Comparison of ENCODE assay signal across 12 cellular contexts in genomic region chr1:203676455-203676854, GRCh38. TPM values are rescaled to one million over a fixed set of nuclear protein-coding genes. Genes with fewer than 3 reads are reported as not detected.
DNase-seq lines count a peak whose midpoint lies in the region; ATAC-seq and TF ChIP-seq lines count a peak whose summit lies in the region.
"Had no signal": no experiment of that assay in that cellular context is flagged by ENCODE, and none has a peak within 500 bp of the region (broad histone marks: within the 10 kb centered on the region; RNA-seq: fewer than 3 reads in every experiment).

No MANE protein-coding gene starts in this region.

- ATAC-seq in DND-41 (ENCODE audit: insufficient read depth, low read depth) (no peak), HG02981 (IDR thresholded peaks at IDR 0.05; ENCODE audit: unreplicated experiment) (no peak)
- ATAC-seq in activated CD4-positive, CD25-positive, alpha-beta regulatory T cell treated with anti-CD3 and anti-CD28 coated beads, Interleukin-2, amount 50 U/mL, for 24 hours: no peak

- H3K9ac ChIP-seq in DND-41 (ENCODE audit: low read depth, low read length) (peak overlapping the region; percentile 51; the same call in 1 of the 2 replicates), skeletal muscle tissue (ENCODE audit: low read depth in 1 of 3, low read length in 3 of 3) (peak overlapping the region in 1 of 3 donors; percentile 47)
- H3K9ac ChIP-seq: parathyroid adenoma had no signal

- peaks cover 51% of the 10 kb centered on the region for H3K4me1 ChIP-seq in DND-41 (ENCODE audit: insufficient read depth, low read length)
- H3K4me1 ChIP-seq in Peyer's patch: peaks cover 0 to 47% (median 21%) of the 10 kb centered on the region in 4 donors
- H3K4me1 ChIP-seq in skeletal muscle tissue (ENCODE audit: control insufficient read depth in 3 of 3, insufficient read depth in 3 of 3, low read length in 3 of 3): peaks cover 40 to 51% (median 47%) of the 10 kb centered on the region in 3 donors
- H3K4me1 ChIP-seq: parathyroid adenoma had no signal

- no peak overlapping the region for H2AFZ ChIP-seq in DND-41 (ENCODE audit: low read depth, low read length)
- H2AFZ ChIP-seq: parathyroid adenoma had no signal

- H3K79me2 ChIP-seq in DND-41 (ENCODE audit: insufficient read depth, low read length): peaks cover 83% of the 10 kb centered on the region
- H3K79me2 ChIP-seq: parathyroid adenoma had no signal

- H3K27ac ChIP-seq in DND-41 (ENCODE audit: low read length) (peak overlapping the region; percentile 97), Peyer's patch (peak overlapping the region; percentile 40 to 87 (median 66)), epithelial cell of prostate (peak overlapping the region; percentile 11), skeletal muscle tissue (ENCODE audit: low read depth, low read length) (peak overlapping the region; percentile 30)
- H3K27ac ChIP-seq: parathyroid adenoma, SJCRH30 had no signal

- TF ChIP-seq CTCF in DND-41 (IDR thresholded peaks at IDR 0.05; ENCODE audit: borderline replicate concordance, extremely low read depth, low read length, poor library complexity, severe bottlenecking) (peak; percentile 7), Peyer's patch (IDR thresholded peaks at IDR 0.05) (no peak)

- H3K27me3 ChIP-seq in DND-41 (ENCODE audit: insufficient read depth, low read length, poor library complexity): no peaks in the 10 kb centered on the region
- H3K27me3 ChIP-seq in Peyer's patch: no peaks in the 10 kb centered on the region
- H3K27me3 ChIP-seq in skeletal muscle tissue (ENCODE audit: control insufficient read depth in 3 of 3, insufficient read depth in 3 of 3, low read length in 3 of 3): no peaks in the 10 kb centered on the region
- H3K27me3 ChIP-seq: SJCRH30 had no signal

- TF ChIP-seq POLR2A in Peyer's patch (IDR thresholded peaks at IDR 0.05): no peak
- no peak for TF ChIP-seq POLR2A in erythroblast (IDR thresholded peaks at IDR 0.05; ENCODE audit: low read length)

- H3K4me3 ChIP-seq in DND-41 (ENCODE audit: low read depth in 1 of 2, low read length in 2 of 2) (no peak overlapping the region), Peyer's patch (no peak overlapping the region), skeletal muscle tissue (ENCODE audit: low read length in 3 of 3) (no peak overlapping the region)
- H3K4me3 ChIP-seq: SJCRH30 had no signal

- H4K20me1 ChIP-seq in DND-41 (ENCODE audit: insufficient read depth, low read length): 0 out of 2 replicates have a peak, but pooled peaks cover 6% of the 10 kb centered on the region

- no peak for DNase-seq in DND-41
- DNase-seq in Peyer's patch: no peak
- DNase-seq in epithelial cell of prostate (ENCODE audit: low read depth, low spot score): no peak
- no peak for DNase-seq in retina
- DNase-seq in erythroblast (lab: John Stamatoyannopoulos, UW): no peak
- DNase-seq: NCI-H1092 treated with DMSO at 0.1 percent for 48 hours, NCI-H774, SJCRH30 had no signal

- H3K36me3 ChIP-seq in DND-41 (ENCODE audit: insufficient read depth, low read length) (peaks cover 35% of the 10 kb centered on the region), Peyer's patch (no peaks in the 10 kb centered on the region), skeletal muscle tissue (ENCODE audit: control insufficient read depth in 3 of 3, insufficient read depth in 3 of 3, low read length in 3 of 3) (peaks cover 0 to 5% (median 4%) of the 10 kb centered on the region in 3 donors)
- H3K36me3 ChIP-seq: SJCRH30 had no signal

- no peaks in the 10 kb centered on the region for H3K9me3 ChIP-seq in DND-41 (ENCODE audit: insufficient read depth, low read length, severe bottlenecking)
- H3K9me3 ChIP-seq in Peyer's patch: no peaks in the 10 kb centered on the region
- H3K9me3 ChIP-seq in skeletal muscle tissue (ENCODE audit: control insufficient read depth in 3 of 3, low read length in 3 of 3): no peaks in the 10 kb centered on the region
- H3K9me3 ChIP-seq: SJCRH30 had no signal

- H3K4me2 ChIP-seq in DND-41 (ENCODE audit: insufficient read depth, low read length): no peak overlapping the region

RNA-seq across cellular contexts. Expression of gene ATP2B4, which starts 49.8 kb away (rescaled TPM):
- 10 to 100 TPM; 36.3 to 78.4 (median 59.7) TPM for total RNA-seq in Peyer's patch
- 60.5 TPM for total RNA-seq in skeletal muscle tissue

Comparison
In these comparisons a context has a peak if more than half of its experiments do, and no peak if none do; other contexts are left out.
1. H3K27ac ChIP-seq: peak in every context shown above with its lines; median percentile 97 in DND-41; 66 in Peyer's patch; 30 in skeletal muscle tissue; 11 in epithelial cell of prostate.